8 cellular contexts compared by ENCODE assay signal in genomic region chr1:226308166-226308722, GRCh38. TPM values are rescaled to one million over a fixed set of nuclear protein-coding genes. Genes with fewer than 3 reads are reported as not detected.
DNase-seq lines count a peak whose midpoint lies in the region; ATAC-seq and TF ChIP-seq lines count a peak whose summit lies in the region.

No MANE protein-coding gene starts in this region.

- peak overlapping the region; percentile 78 to 98 (median 90) for H3K27ac ChIP-seq in heart left ventricle

- TF ChIP-seq CTCF in Caco-2 (IDR thresholded peaks at IDR 0.05; ENCODE audit: insufficient read depth in 1 of 2, low read depth in 1 of 2, low read length in 1 of 2, severe bottlenecking in 1 of 2, unreplicated experiment in 1 of 2) (no peak), heart left ventricle (IDR thresholded peaks at IDR 0.05) (no peak)

- H3K9ac ChIP-seq in skeletal muscle satellite cell (ENCODE audit: low read depth, low read length) = peak overlapping the region; percentile 97

- DNase-seq in Caco-2 (peak in 1 of 2 experiments; percentile 51), KBM-7 (peak; percentile 48), heart left ventricle (peak in 4 of 5 donors; percentile 42 to 70 (median 44)), amniotic stem cell (lab: John Stamatoyannopoulos, UW) (no peak), retina (no peak)
- DNase-seq in activated T-helper 1 cell treated with anti-CD3 and anti-CD28 coated beads, Interleukin-12 subunit alpha, Interleukin-12 subunit beta, Interleukin-2, Interleukin-4 antibody, amounts not matched to agents 30 ng/mL and 10 ng/mL and 1 ng/mL, durations not matched to agents 14 hours and 24 hours and 36 hours (ENCODE audit: low spot score) = no peak

- intact Hi-C loops in Caco-2 (cut with micrococcal nuclease; ENCODE audit: unreplicated experiment) = loop anchor here (1.0 to 5.0 kb wide), 2 partner anchors 25 to 99 kb away; partner anchors contain the start of gene PARP1
- intact Hi-C loops in activated T-helper 1 cell treated with anti-CD3 and anti-CD28 coated beads, Interleukin-12 subunit alpha, Interleukin-12 subunit beta, Interleukin-2, Interleukin-4 antibody, amounts not matched to agents 30 ng/mL and 10 ng/mL and 1 ng/mL, durations not matched to agents 14 hours and 24 hours and 36 hours (cut with micrococcal nuclease) = loop anchor here (2.0 to 5.0 kb wide), 4 partner anchors 25 to 311 kb away; partner anchors contain the start of gene SDE2
- intact Hi-C loops in heart left ventricle (cut with DNase I) = loop anchor here in 1 of 10 donors (5.0 kb wide), 1 partner anchor 99 kb away; the partner anchor contains the start of gene PARP1

- H3K4me1 Mint-ChIP-seq in Caco-2 (ENCODE audit: low read depth, unreplicated experiment) = peaks cover 23% of the 10 kb centered on the region
- H3K4me1 Mint-ChIP-seq in activated T-helper 1 cell treated with anti-CD3 and anti-CD28 coated beads, Interleukin-12 subunit alpha, Interleukin-12 subunit beta, Interleukin-2, Interleukin-4 antibody, amounts not matched to agents 30 ng/mL and 10 ng/mL and 1 ng/mL, durations not matched to agents 14 hours and 24 hours and 36 hours (ENCODE audit: low read depth) = peaks cover 50% of the 10 kb centered on the region

- POLR2A ChIA-PET in Caco-2 (lab: Charles Lee) = no interaction called here

- H3K4me2 ChIP-seq in skeletal muscle satellite cell (ENCODE audit: low read length) = peak overlapping the region; percentile 98

- no peaks in the 10 kb centered on the region for H3K36me3 Mint-ChIP-seq in Caco-2 (ENCODE audit: insufficient read depth, unreplicated experiment)
- peaks cover under 1% of the 10 kb centered on the region for H3K36me3 Mint-ChIP-seq in activated T-helper 1 cell treated with anti-CD3 and anti-CD28 coated beads, Interleukin-12 subunit alpha, Interleukin-12 subunit beta, Interleukin-2, Interleukin-4 antibody, amounts not matched to agents 30 ng/mL and 10 ng/mL and 1 ng/mL, durations not matched to agents 14 hours and 24 hours and 36 hours (ENCODE audit: low read depth)

- H3K9me3 Mint-ChIP-seq in Caco-2 (ENCODE audit: unreplicated experiment) = no peaks in the 10 kb centered on the region
- H3K9me3 Mint-ChIP-seq in activated T-helper 1 cell treated with anti-CD3 and anti-CD28 coated beads, Interleukin-12 subunit alpha, Interleukin-12 subunit beta, Interleukin-2, Interleukin-4 antibody, amounts not matched to agents 30 ng/mL and 10 ng/mL and 1 ng/mL, durations not matched to agents 14 hours and 24 hours and 36 hours = no peaks in the 10 kb centered on the region

- in situ Hi-C loops in KBM-7 (cut with MboI; ENCODE audit: low pct_unique_long_range_greater_than_20kb, low sequenced_read_pairs) = no loop called here

- CTCF ChIA-PET in Caco-2 (lab: Charles Lee) = interaction anchor here (1.6 kb wide), 1 partner anchor 25 kb away, joined by 8 read pairs; no protein-coding TSS in a partner anchor

- no TSS peak for BruUV-seq in Caco-2 (replicated peaks; lab: Mats Ljungman, UMichigan)

- H3K4me1 ChIP-seq in Caco-2 (peaks cover 19% of the 10 kb centered on the region), heart left ventricle (peaks cover 0 to 35% (median 13%) of the 10 kb centered on the region in 12 donors), skeletal muscle satellite cell (ENCODE audit: control insufficient read depth, insufficient read depth, low read length) (peaks cover 12% of the 10 kb centered on the region)

- TF ChIP-seq POLR2A in heart left ventricle (IDR thresholded peaks at IDR 0.05) = no peak

- peak overlapping the region; percentile 88 for H3K27ac Mint-ChIP-seq in Caco-2 (ENCODE audit: unreplicated experiment)
- peak overlapping the region; percentile 86 for H3K27ac Mint-ChIP-seq in activated T-helper 1 cell treated with anti-CD3 and anti-CD28 coated beads, Interleukin-12 subunit alpha, Interleukin-12 subunit beta, Interleukin-2, Interleukin-4 antibody, amounts not matched to agents 30 ng/mL and 10 ng/mL and 1 ng/mL, durations not matched to agents 14 hours and 24 hours and 36 hours

- no peaks in the 10 kb centered on the region for H3K27me3 Mint-ChIP-seq in Caco-2 (ENCODE audit: insufficient read depth, unreplicated experiment)
- peaks cover 14% of the 10 kb centered on the region for H3K27me3 Mint-ChIP-seq in activated T-helper 1 cell treated with anti-CD3 and anti-CD28 coated beads, Interleukin-12 subunit alpha, Interleukin-12 subunit beta, Interleukin-2, Interleukin-4 antibody, amounts not matched to agents 30 ng/mL and 10 ng/mL and 1 ng/mL, durations not matched to agents 14 hours and 24 hours and 36 hours (ENCODE audit: insufficient read depth)

- H3K27me3 ChIP-seq in Caco-2 (replicated peaks; ENCODE audit: control insufficient read depth, insufficient read depth, low read length) = no peaks in the 10 kb centered on the region
- H3K27me3 ChIP-seq in heart left ventricle = no peaks in the 10 kb centered on the region
- H3K27me3 ChIP-seq in skeletal muscle satellite cell (ENCODE audit: control insufficient read depth, insufficient read depth, low read length) = peaks cover 3% of the 10 kb centered on the region

- H3K4me3 ChIP-seq in Caco-2 (ENCODE audit: low read depth, low read length) = peak overlapping the region; percentile 100
- peak overlapping the region; percentile 74 to 100 (median 96) for H3K4me3 ChIP-seq in heart left ventricle
- H3K4me3 ChIP-seq in skeletal muscle satellite cell (ENCODE audit: low read length) = peak overlapping the region; percentile 100

- H3K4me3 Mint-ChIP-seq in Caco-2 (ENCODE audit: unreplicated experiment) = peak overlapping the region; percentile 78
- peak overlapping the region; percentile 95 for H3K4me3 Mint-ChIP-seq in activated T-helper 1 cell treated with anti-CD3 and anti-CD28 coated beads, Interleukin-12 subunit alpha, Interleukin-12 subunit beta, Interleukin-2, Interleukin-4 antibody, amounts not matched to agents 30 ng/mL and 10 ng/mL and 1 ng/mL, durations not matched to agents 14 hours and 24 hours and 36 hours

- ATAC-seq in GM21447 (IDR thresholded peaks at IDR 0.05; ENCODE audit: unreplicated experiment) (peak; percentile 24), heart left ventricle (peak; percentile 12 to 58 (median 40))

- H3K9me3 ChIP-seq in Caco-2 (no peaks in the 10 kb centered on the region), heart left ventricle (no peaks in the 10 kb centered on the region), skeletal muscle satellite cell (replicated peaks; ENCODE audit: low read length) (no peaks in the 10 kb centered on the region)

- 4 to 11% (median 6%) methylated on average over 5 to 14 of the region's 14 CpGs for WGBS in heart left ventricle, 4 donors

- H3K36me3 ChIP-seq in Caco-2 (ENCODE audit: control insufficient read depth, insufficient read depth, low read length) = no peaks in the 10 kb centered on the region
- H3K36me3 ChIP-seq in heart left ventricle = no peaks in the 10 kb centered on the region
- no peaks in the 10 kb centered on the region for H3K36me3 ChIP-seq in skeletal muscle satellite cell (ENCODE audit: insufficient read depth, low read length)

RNA-seq across cellular contexts. Expression of gene LIN9, which starts 0.7 kb away (rescaled TPM):
- 11.0 and 12.2 TPM in 2 replicates for total RNA-seq in Caco-2 (2022)
- total RNA-seq in activated T-helper 1 cell treated with anti-CD3 and anti-CD28 coated beads, Interleukin-12 subunit alpha, Interleukin-12 subunit beta, Interleukin-2, Interleukin-4 antibody, amounts not matched to agents 30 ng/mL and 10 ng/mL and 1 ng/mL, durations not matched to agents 14 hours and 24 hours and 36 hours = 11.7 and 12.1 TPM in 2 replicates
- total RNA-seq in heart left ventricle = 10 to 100 TPM; 10.9 to 21.0 (median 18.0) TPM
- 10 to 100 TPM; 11.1 to 11.7 TPM for polyA plus RNA-seq in heart left ventricle
- 5.5 and 5.6 TPM in 2 replicates for total RNA-seq in skeletal muscle satellite cell (2012; rRNA removed)

Comparison
In these comparisons a context has a peak if more than half of its experiments do, and no peak if none do; other contexts are left out.
1. DNase-seq: peak in KBM-7 (single experiment) and heart left ventricle (4 of 5); none in activated T-helper 1 cell treated with anti-CD3 and anti-CD28 coated beads, Interleukin-12 subunit alpha, Interleukin-12 subunit beta, Interleukin-2, Interleukin-4 antibody, amounts not matched to agents 30 ng/mL and 10 ng/mL and 1 ng/mL, durations not matched to agents 14 hours and 24 hours and 36 hours (single experiment), amniotic stem cell (single experiment) and retina (single experiment).
2. Peak in every context shown above with its lines, with median percentiles within 50 percentile points of each other: H3K4me3 ChIP-seq.